In the genomic region with DNA sequence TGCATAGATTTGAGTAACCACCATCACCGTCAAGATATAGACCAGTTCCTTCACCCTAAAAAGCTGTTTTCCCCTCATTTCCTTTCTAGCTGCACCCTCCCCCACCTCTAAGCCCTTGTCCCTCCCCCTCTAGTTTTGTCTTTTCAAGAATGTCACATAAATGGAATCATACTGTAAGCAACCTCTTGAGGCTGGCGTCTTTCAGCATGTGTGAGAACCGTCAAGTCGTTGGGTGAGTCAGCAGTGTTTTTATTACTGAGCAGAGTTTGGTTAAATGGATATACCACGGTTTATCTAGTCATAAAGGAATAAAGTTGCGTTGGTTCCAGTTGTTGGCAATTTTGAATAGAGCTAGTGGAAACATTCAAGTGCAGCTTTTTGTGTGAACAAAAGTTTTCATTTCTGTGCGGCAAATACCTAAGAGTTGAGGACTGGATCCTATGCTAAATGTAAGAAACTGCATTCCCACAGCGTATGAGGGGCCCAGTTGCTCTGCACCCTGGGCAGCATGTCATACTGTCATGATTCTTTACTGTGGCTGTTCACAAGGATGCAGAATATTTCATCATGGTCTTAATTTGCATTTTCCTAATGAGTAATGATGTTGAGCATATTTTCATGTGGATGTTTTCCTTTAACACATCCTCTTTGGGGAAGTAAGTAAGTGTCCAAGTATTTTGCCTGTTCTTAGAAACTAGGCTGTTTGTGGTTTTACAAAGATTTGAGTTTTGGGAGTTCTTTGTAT, we compare ENCODE assay signal across 8 cellular contexts.
DNase-seq lines count a peak whose midpoint lies in the region; FAIRE-seq and TF ChIP-seq lines count a peak whose summit lies in the region.

No MANE protein-coding gene starts in this region.

- TF ChIP-seq CTCF in HEK293 (tag by site-specific recombination; IDR thresholded peaks at IDR 0.05) (no peak), Calu3 (IDR thresholded peaks at IDR 0.05; ENCODE audit: unreplicated experiment) (no peak)

- no peaks in the 10 kb centered on the region for H3K9me3 ChIP-seq in HEK293 (ENCODE audit: control insufficient read depth, insufficient read depth, low read depth, low read length)

- peak overlapping the region; percentile 99 for H3K27ac Mint-ChIP-seq in T-helper 1 cell treated with Interleukin-12 subunit alpha and Interleukin-12 subunit beta and Interleukin-4 antibody, amounts not matched to agents 30 μg/mL and 1 μg/mL, for 36 hours
- no peak overlapping the region for H3K27ac Mint-ChIP-seq in Calu3 (ENCODE audit: unreplicated experiment)

- no peak for FAIRE-seq in H54 (lab: Jason Lieb, UNC)

- POLR2A ChIA-PET in HEK293 (lab: Yijun Ruan, JAX): no interaction called here

- peaks cover 24% of the 10 kb centered on the region for H3K36me3 Mint-ChIP-seq in T-helper 1 cell treated with Interleukin-12 subunit alpha and Interleukin-12 subunit beta and Interleukin-4 antibody, amounts not matched to agents 30 μg/mL and 1 μg/mL, for 36 hours (ENCODE audit: low read depth)
- H3K36me3 Mint-ChIP-seq in Calu3 (ENCODE audit: insufficient read depth, unreplicated experiment): peaks cover 3% of the 10 kb centered on the region

- TF ChIP-seq POLR2A in H54 (IDR thresholded peaks at IDR 0.05; ENCODE audit: low read depth, low read length): no peak

- no peaks in the 10 kb centered on the region for H3K9me3 Mint-ChIP-seq in T-helper 1 cell treated with Interleukin-12 subunit alpha and Interleukin-12 subunit beta and Interleukin-4 antibody, amounts not matched to agents 30 μg/mL and 1 μg/mL, for 36 hours
- H3K9me3 Mint-ChIP-seq in Calu3 (ENCODE audit: low read depth, unreplicated experiment): no peaks in the 10 kb centered on the region

- H3K4me1 Mint-ChIP-seq in T-helper 1 cell treated with Interleukin-12 subunit alpha and Interleukin-12 subunit beta and Interleukin-4 antibody, amounts not matched to agents 30 μg/mL and 1 μg/mL, for 36 hours (ENCODE audit: low read depth): peaks cover 87% of the 10 kb centered on the region
- H3K4me1 Mint-ChIP-seq in Calu3 (ENCODE audit: low read depth, unreplicated experiment): no peaks in the 10 kb centered on the region

- peak overlapping the region; percentile 75 for H3K4me3 Mint-ChIP-seq in T-helper 1 cell treated with Interleukin-12 subunit alpha and Interleukin-12 subunit beta and Interleukin-4 antibody, amounts not matched to agents 30 μg/mL and 1 μg/mL, for 36 hours
- no peak overlapping the region for H3K4me3 Mint-ChIP-seq in Calu3 (ENCODE audit: low read depth, unreplicated experiment)

- H3K4me1 ChIP-seq in HEK293 (ENCODE audit: control insufficient read depth, insufficient read depth, low read length): peaks cover 11% of the 10 kb centered on the region

- H3K27ac ChIP-seq in HEK293 (ENCODE audit: extremely low read depth, low read depth, low read length): no peak overlapping the region

- H3K4me3 ChIP-seq in HEK293 (ENCODE audit: low read depth, low read length): no peak overlapping the region

- CTCF ChIA-PET in HEK293 (lab: Yijun Ruan, JAX) (interaction anchor here (0.7 kb wide), 1 partner anchor 37 kb away, joined by 3 read pairs; no protein-coding TSS in a partner anchor), Calu3 (lab: Charles Lee) (interaction anchor here (0.5 kb wide), 1 partner anchor 11 kb away, joined by 3 read pairs; no protein-coding TSS in a partner anchor)

- H3K27me3 Mint-ChIP-seq in T-helper 1 cell treated with Interleukin-12 subunit alpha and Interleukin-12 subunit beta and Interleukin-4 antibody, amounts not matched to agents 30 μg/mL and 1 μg/mL, for 36 hours (ENCODE audit: low read depth): no peaks in the 10 kb centered on the region
- no peaks in the 10 kb centered on the region for H3K27me3 Mint-ChIP-seq in Calu3 (ENCODE audit: unreplicated experiment)

- intact Hi-C loops in Calu3 (cut with micrococcal nuclease; ENCODE audit: unreplicated experiment): no loop called here

- peak; percentile 79 for DNase-seq in GM04504 (ENCODE audit: low read depth)
- DNase-seq in iris pigment epithelial cell (ENCODE audit: low read depth): peak; percentile 68
- no peak for DNase-seq in KG1 (lab: John Stamatoyannopoulos, UW)
- DNase-seq in hypothalamus (lab: John Stamatoyannopoulos, UW): no peak
- DNase-seq in H54 (ENCODE audit: insufficient read length, low spot score): no peak
- DNase-seq in Calu3: no peak

- no TSS peak for BruUV-seq in Calu3 (replicated peaks; lab: Mats Ljungman, UMichigan)

- H3K36me3 ChIP-seq in HEK293 (ENCODE audit: control insufficient read depth in 2 of 2, insufficient read depth in 1 of 2, low read length in 2 of 2): no peaks in the 10 kb centered on the region

TF ChIP-seq in HEK293, 187 proteins besides CTCF, POLR2A, EP300 and RAD21 (continues in another document):
- TF ChIP-seq ZNF488 (tag by site-specific recombination; IDR thresholded peaks at IDR 0.05) (no peak), ZNF16 (tag by site-specific recombination; IDR thresholded peaks at IDR 0.05; ENCODE audit: low read depth) (no peak), ZNF629 (tag by site-specific recombination; IDR thresholded peaks at IDR 0.05) (peak; percentile 52; the same call in 1 of the 2 replicates), GLI2 (tag by site-specific recombination; IDR thresholded peaks at IDR 0.05; ENCODE audit: borderline replicate concordance, low read depth) (no peak), ZNF175 (tag by site-specific recombination; IDR thresholded peaks at IDR 0.05) (no peak), YY1 (tag by site-specific recombination; IDR thresholded peaks at IDR 0.05) (no peak), SETDB1 (IDR thresholded peaks at IDR 0.05; ENCODE audit: insufficient read length, low read length) (peak; percentile 7), BCL6B (tag by site-specific recombination; IDR thresholded peaks at IDR 0.05) (peak; percentile 90), ZNF184 (tag by site-specific recombination; IDR thresholded peaks at IDR 0.05) (0 out of 2 replicates have a peak, but pooled peaks have one; percentile 3), KLF10 (tag by site-specific recombination; IDR thresholded peaks at IDR 0.05) (no peak), ZBTB11 (tag by site-specific recombination; conservative IDR thresholded peaks at IDR 0.05; ENCODE audit: low read depth) (no peak), ZNF558 (tag by site-specific recombination; IDR thresholded peaks at IDR 0.05) (no peak), ZNF707 (tag by site-specific recombination; IDR thresholded peaks at IDR 0.05) (no peak), ZNF138 (tag by site-specific recombination; IDR thresholded peaks at IDR 0.05; ENCODE audit: borderline replicate concordance) (no peak), ZNF239 (tag by site-specific recombination; IDR thresholded peaks at IDR 0.05) (no peak), KLF1 (tag by site-specific recombination; IDR thresholded peaks at IDR 0.05) (no peak), ZEB2 (tag by site-specific recombination; IDR thresholded peaks at IDR 0.05) (peak; percentile 65), EGR2 (tag by site-specific recombination; IDR thresholded peaks at IDR 0.05; ENCODE audit: low read depth) (no peak)

Comparison
In these comparisons a context has a peak if more than half of its experiments do, and no peak if none do; other contexts are left out.
1. DNase-seq: peak in GM04504 (single experiment) and iris pigment epithelial cell (single experiment); none in KG1 (single experiment), hypothalamus (0 of 51), H54 (single experiment) and Calu3 (single experiment).